In genomic region chr17:12097326-12097725, GRCh38 we compare ENCODE assay signal across 1 cellular context.
TF ChIP-seq lines count a peak whose summit lies in the region.

No MANE protein-coding gene starts in this region.

TF ChIP-seq in WTC11, 78 proteins besides CTCF, POLR2A, EP300 and RAD21 (continued from another document):
- TF ChIP-seq, protein P1, sequence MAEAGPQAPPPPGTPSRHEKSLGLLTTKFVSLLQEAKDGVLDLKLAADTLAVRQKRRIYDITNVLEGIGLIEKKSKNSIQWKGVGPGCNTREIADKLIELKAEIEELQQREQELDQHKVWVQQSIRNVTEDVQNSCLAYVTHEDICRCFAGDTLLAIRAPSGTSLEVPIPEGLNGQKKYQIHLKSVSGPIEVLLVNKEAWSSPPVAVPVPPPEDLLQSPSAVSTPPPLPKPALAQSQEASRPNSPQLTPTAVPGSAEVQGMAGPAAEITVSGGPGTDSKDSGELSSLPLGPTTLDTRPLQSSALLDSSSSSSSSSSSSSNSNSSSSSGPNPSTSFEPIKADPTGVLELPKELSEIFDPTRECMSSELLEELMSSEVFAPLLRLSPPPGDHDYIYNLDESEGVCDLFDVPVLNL (CRISPR knock-in tag; IDR thresholded peaks at IDR 0.05; ENCODE audit: borderline replicate concordance, low read depth), result no peak
- TF ChIP-seq, protein P2, sequence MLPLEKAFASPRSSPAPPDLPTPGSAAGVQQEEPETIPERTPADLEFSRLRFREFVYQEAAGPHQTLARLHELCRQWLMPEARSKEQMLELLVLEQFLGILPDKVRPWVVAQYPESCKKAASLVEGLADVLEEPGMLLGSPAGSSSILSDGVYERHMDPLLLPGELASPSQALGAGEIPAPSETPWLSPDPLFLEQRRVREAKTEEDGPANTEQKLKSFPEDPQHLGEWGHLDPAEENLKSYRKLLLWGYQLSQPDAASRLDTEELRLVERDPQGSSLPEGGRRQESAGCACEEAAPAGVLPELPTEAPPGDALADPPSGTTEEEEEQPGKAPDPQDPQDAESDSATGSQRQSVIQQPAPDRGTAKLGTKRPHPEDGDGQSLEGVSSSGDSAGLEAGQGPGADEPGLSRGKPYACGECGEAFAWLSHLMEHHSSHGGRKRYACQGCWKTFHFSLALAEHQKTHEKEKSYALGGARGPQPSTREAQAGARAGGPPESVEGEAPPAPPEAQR (CRISPR knock-in tag; IDR thresholded peaks at IDR 0.05), result no peak
- no peak for TF ChIP-seq ZNF396 (CRISPR knock-in tag; IDR thresholded peaks at IDR 0.05; ENCODE audit: borderline replicate concordance)
- no peak for TF ChIP-seq OVOL2 (CRISPR knock-in tag; IDR thresholded peaks at IDR 0.05; ENCODE audit: borderline replicate concordance)
- TF ChIP-seq ETV6 (CRISPR knock-in tag; IDR thresholded peaks at IDR 0.05), result no peak
- no peak for TF ChIP-seq FOXJ3 (CRISPR knock-in tag; IDR thresholded peaks at IDR 0.05; ENCODE audit: borderline replicate concordance)
- TF ChIP-seq, protein P3, sequence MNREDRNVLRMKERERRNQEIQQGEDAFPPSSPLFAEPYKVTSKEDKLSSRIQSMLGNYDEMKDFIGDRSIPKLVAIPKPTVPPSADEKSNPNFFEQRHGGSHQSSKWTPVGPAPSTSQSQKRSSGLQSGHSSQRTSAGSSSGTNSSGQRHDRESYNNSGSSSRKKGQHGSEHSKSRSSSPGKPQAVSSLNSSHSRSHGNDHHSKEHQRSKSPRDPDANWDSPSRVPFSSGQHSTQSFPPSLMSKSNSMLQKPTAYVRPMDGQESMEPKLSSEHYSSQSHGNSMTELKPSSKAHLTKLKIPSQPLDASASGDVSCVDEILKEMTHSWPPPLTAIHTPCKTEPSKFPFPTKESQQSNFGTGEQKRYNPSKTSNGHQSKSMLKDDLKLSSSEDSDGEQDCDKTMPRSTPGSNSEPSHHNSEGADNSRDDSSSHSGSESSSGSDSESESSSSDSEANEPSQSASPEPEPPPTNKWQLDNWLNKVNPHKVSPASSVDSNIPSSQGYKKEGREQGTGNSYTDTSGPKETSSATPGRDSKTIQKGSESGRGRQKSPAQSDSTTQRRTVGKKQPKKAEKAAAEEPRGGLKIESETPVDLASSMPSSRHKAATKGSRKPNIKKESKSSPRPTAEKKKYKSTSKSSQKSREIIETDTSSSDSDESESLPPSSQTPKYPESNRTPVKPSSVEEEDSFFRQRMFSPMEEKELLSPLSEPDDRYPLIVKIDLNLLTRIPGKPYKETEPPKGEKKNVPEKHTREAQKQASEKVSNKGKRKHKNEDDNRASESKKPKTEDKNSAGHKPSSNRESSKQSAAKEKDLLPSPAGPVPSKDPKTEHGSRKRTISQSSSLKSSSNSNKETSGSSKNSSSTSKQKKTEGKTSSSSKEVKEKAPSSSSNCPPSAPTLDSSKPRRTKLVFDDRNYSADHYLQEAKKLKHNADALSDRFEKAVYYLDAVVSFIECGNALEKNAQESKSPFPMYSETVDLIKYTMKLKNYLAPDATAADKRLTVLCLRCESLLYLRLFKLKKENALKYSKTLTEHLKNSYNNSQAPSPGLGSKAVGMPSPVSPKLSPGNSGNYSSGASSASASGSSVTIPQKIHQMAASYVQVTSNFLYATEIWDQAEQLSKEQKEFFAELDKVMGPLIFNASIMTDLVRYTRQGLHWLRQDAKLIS (CRISPR knock-in tag; IDR thresholded peaks at IDR 0.05; ENCODE audit: borderline replicate concordance), result no peak
- TF ChIP-seq GTF2I (CRISPR knock-in tag; conservative IDR thresholded peaks at IDR 0.05), result no peak
- no peak for TF ChIP-seq NR1H2 (CRISPR knock-in tag; IDR thresholded peaks at IDR 0.05)
- no peak for TF ChIP-seq EMX1 (CRISPR knock-in tag; IDR thresholded peaks at IDR 0.05)
- no peak for TF ChIP-seq RORB (CRISPR knock-in tag; IDR thresholded peaks at IDR 0.05)
- TF ChIP-seq, protein P4, sequence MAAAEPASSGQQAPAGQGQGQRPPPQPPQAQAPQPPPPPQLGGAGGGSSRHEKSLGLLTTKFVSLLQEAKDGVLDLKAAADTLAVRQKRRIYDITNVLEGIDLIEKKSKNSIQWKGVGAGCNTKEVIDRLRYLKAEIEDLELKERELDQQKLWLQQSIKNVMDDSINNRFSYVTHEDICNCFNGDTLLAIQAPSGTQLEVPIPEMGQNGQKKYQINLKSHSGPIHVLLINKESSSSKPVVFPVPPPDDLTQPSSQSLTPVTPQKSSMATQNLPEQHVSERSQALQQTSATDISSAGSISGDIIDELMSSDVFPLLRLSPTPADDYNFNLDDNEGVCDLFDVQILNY (CRISPR knock-in tag; IDR thresholded peaks at IDR 0.05), result no peak
- no peak for TF ChIP-seq SMAD3 (CRISPR knock-in tag; IDR thresholded peaks at IDR 0.05; ENCODE audit: borderline replicate concordance)
- no peak for TF ChIP-seq ZBTB21 (CRISPR knock-in tag; IDR thresholded peaks at IDR 0.05; ENCODE audit: borderline replicate concordance)
- TF ChIP-seq ZNF232 (CRISPR knock-in tag; IDR thresholded peaks at IDR 0.05), result no peak
- TF ChIP-seq ZNF138 (CRISPR knock-in tag; conservative IDR thresholded peaks at IDR 0.05), result no peak
